8 cellular contexts compared by ENCODE assay signal in the genomic region with DNA sequence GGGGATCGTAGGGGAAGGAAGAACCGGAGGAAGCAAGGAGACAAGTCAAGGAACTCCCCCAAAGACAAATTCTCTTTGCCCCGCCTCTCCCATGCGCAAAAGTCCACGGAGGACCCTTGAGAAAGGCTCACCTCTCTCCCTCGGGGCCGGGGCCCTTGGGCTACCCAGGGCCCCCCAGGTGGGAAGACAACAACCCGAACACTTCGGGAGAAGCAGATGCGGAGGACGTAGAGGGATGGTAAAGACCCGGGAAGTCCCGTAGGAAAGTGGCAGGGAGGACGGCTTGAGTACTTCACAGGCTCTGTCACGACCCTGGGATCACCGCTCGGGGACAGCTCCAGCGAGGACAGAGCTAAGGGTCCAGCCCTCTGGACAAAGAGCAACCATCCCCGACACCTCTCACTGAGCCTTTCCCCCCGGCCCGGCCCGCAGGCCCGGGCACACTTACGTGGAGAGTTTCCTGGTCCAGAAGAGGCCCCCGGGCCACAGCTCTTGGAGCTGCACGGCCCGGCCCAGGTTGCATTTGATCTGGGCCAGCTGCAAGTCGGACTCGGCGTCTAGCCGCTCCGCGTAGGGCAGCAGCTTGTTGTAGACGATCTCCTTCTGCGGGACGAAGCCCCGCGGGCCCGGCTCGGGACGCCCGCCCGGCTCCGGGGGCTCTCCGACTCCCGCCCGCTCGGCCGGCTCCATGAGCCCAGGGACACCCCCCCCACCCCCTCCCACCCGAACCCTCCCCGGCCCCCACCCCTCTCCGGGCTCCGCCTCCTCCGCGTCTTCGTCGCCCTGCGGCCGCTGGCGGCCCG. TPM values are rescaled to one million over a fixed set of nuclear protein-coding genes. Genes with fewer than 3 reads are reported as not detected.
DNase-seq lines count a peak whose midpoint lies in the region; ATAC-seq, FAIRE-seq and TF ChIP-seq lines count a peak whose summit lies in the region.

No MANE protein-coding gene starts in this region.

- H3K4me3 Mint-ChIP-seq in activated T-helper 1 cell treated with anti-CD3 and anti-CD28 coated beads, Interleukin-12 subunit alpha, Interleukin-12 subunit beta, Interleukin-2, Interleukin-4 antibody, amounts not matched to agents 30 ng/mL and 10 ng/mL and 1 ng/mL, durations not matched to agents 14 hours and 24 hours and 36 hours: peak overlapping the region; percentile 99
- H3K4me3 Mint-ChIP-seq in neural crest cell: peak overlapping the region; percentile 93

- ATAC-seq in HG02970 (IDR thresholded peaks at IDR 0.05; ENCODE audit: low FRiP score, unreplicated experiment): peak; percentile 35

- DNase-seq in AG08396 (ENCODE audit: low spot score): peak; percentile 23
- DNase-seq in GM18507 (ENCODE audit: extremely low spot score, insufficient read length, low read depth): no peak
- peak; percentile 11 to 84 for DNase-seq in NCI-H526 (lab: John Stamatoyannopoulos, UW)
- peak; percentile 14 for DNase-seq in activated T-helper 1 cell treated with anti-CD3 and anti-CD28 coated beads, Interleukin-12 subunit alpha, Interleukin-12 subunit beta, Interleukin-2, Interleukin-4 antibody, amounts not matched to agents 30 ng/mL and 10 ng/mL and 1 ng/mL, durations not matched to agents 14 hours and 24 hours and 36 hours (ENCODE audit: low spot score)
- peak; percentile 39 to 65 for DNase-seq in foreskin fibroblast
- DNase-seq in neural crest cell (ENCODE audit: low read depth, low spot score): peak; percentile 33
- no peak for DNase-seq in D721Med (ENCODE audit: insufficient read length, low spot score)

- H3K9me3 Mint-ChIP-seq in activated T-helper 1 cell treated with anti-CD3 and anti-CD28 coated beads, Interleukin-12 subunit alpha, Interleukin-12 subunit beta, Interleukin-2, Interleukin-4 antibody, amounts not matched to agents 30 ng/mL and 10 ng/mL and 1 ng/mL, durations not matched to agents 14 hours and 24 hours and 36 hours: no peaks in the 10 kb centered on the region
- H3K9me3 Mint-ChIP-seq in neural crest cell: no peaks in the 10 kb centered on the region

- peak overlapping the region; percentile 99 for H3K27ac Mint-ChIP-seq in activated T-helper 1 cell treated with anti-CD3 and anti-CD28 coated beads, Interleukin-12 subunit alpha, Interleukin-12 subunit beta, Interleukin-2, Interleukin-4 antibody, amounts not matched to agents 30 ng/mL and 10 ng/mL and 1 ng/mL, durations not matched to agents 14 hours and 24 hours and 36 hours
- H3K27ac Mint-ChIP-seq in neural crest cell (ENCODE audit: unreplicated experiment): peak overlapping the region; percentile 76

- H3K27me3 Mint-ChIP-seq in activated T-helper 1 cell treated with anti-CD3 and anti-CD28 coated beads, Interleukin-12 subunit alpha, Interleukin-12 subunit beta, Interleukin-2, Interleukin-4 antibody, amounts not matched to agents 30 ng/mL and 10 ng/mL and 1 ng/mL, durations not matched to agents 14 hours and 24 hours and 36 hours (ENCODE audit: insufficient read depth): no peaks in the 10 kb centered on the region
- H3K27me3 Mint-ChIP-seq in neural crest cell (ENCODE audit: low read depth): no peaks in the 10 kb centered on the region

- peaks cover 40% of the 10 kb centered on the region for H3K4me1 Mint-ChIP-seq in activated T-helper 1 cell treated with anti-CD3 and anti-CD28 coated beads, Interleukin-12 subunit alpha, Interleukin-12 subunit beta, Interleukin-2, Interleukin-4 antibody, amounts not matched to agents 30 ng/mL and 10 ng/mL and 1 ng/mL, durations not matched to agents 14 hours and 24 hours and 36 hours (ENCODE audit: low read depth)
- H3K4me1 Mint-ChIP-seq in neural crest cell: peaks cover 39% of the 10 kb centered on the region

- FAIRE-seq in GM18507 (lab: Jason Lieb, UNC) (peak; percentile 62), D721Med (lab: Jason Lieb, UNC) (no peak)

- intact Hi-C loops in activated T-helper 1 cell treated with anti-CD3 and anti-CD28 coated beads, Interleukin-12 subunit alpha, Interleukin-12 subunit beta, Interleukin-2, Interleukin-4 antibody, amounts not matched to agents 30 ng/mL and 10 ng/mL and 1 ng/mL, durations not matched to agents 14 hours and 24 hours and 36 hours (cut with micrococcal nuclease): loop anchor here (1.0 to 5.0 kb wide), 6 partner anchors 58 to 1647 kb away; a partner anchor contains a TSS

- peak overlapping the region; percentile 64 to 81 for H3K4me3 ChIP-seq in foreskin fibroblast (ENCODE audit: low read depth in 1 of 2, low read length in 2 of 2)

- TF ChIP-seq CTCF in foreskin fibroblast (IDR thresholded peaks at IDR 0.05; ENCODE audit: low read depth, low read length) (no peak), neural crest cell (conservative IDR thresholded peaks at IDR 0.05) (no peak), D721Med (IDR thresholded peaks at IDR 0.05; ENCODE audit: insufficient read depth, missing control alignments) (no peak)

- peaks cover 33% of the 10 kb centered on the region for H3K36me3 Mint-ChIP-seq in activated T-helper 1 cell treated with anti-CD3 and anti-CD28 coated beads, Interleukin-12 subunit alpha, Interleukin-12 subunit beta, Interleukin-2, Interleukin-4 antibody, amounts not matched to agents 30 ng/mL and 10 ng/mL and 1 ng/mL, durations not matched to agents 14 hours and 24 hours and 36 hours (ENCODE audit: low read depth)
- peaks cover 3% of the 10 kb centered on the region for H3K36me3 Mint-ChIP-seq in neural crest cell (ENCODE audit: low read depth)

RNA-seq across cellular contexts. Expression of a gene that starts 0.5 kb away (rescaled TPM):
- 59.3 and 59.7 TPM in 2 replicates for total RNA-seq in activated T-helper 1 cell treated with anti-CD3 and anti-CD28 coated beads, Interleukin-12 subunit alpha, Interleukin-12 subunit beta, Interleukin-2, Interleukin-4 antibody, amounts not matched to agents 30 ng/mL and 10 ng/mL and 1 ng/mL, durations not matched to agents 14 hours and 24 hours and 36 hours
- total RNA-seq in neural crest cell: 64.3 and 65.9 TPM in 2 replicates

Comparison
In these comparisons a context has a peak if more than half of its experiments do, and no peak if none do; other contexts are left out.
1. DNase-seq: peak in AG08396 (single experiment), NCI-H526 (2 of 2), activated T-helper 1 cell treated with anti-CD3 and anti-CD28 coated beads, Interleukin-12 subunit alpha, Interleukin-12 subunit beta, Interleukin-2, Interleukin-4 antibody, amounts not matched to agents 30 ng/mL and 10 ng/mL and 1 ng/mL, durations not matched to agents 14 hours and 24 hours and 36 hours (single experiment), foreskin fibroblast (2 of 2) and neural crest cell (single experiment); none in GM18507 (single experiment) and D721Med (single experiment).